Comparison of ENCODE assay signal across 1 cellular context in genomic region chr6:44250718-44251123, GRCh38.
TF ChIP-seq lines count a peak whose summit lies in the region.

No MANE protein-coding gene starts in this region.

TF ChIP-seq in H1, 55 proteins besides CTCF, POLR2A, EP300 and RAD21:
- TF ChIP-seq ATF2 (IDR thresholded peaks at IDR 0.05; ENCODE audit: low read length) (0 out of 2 replicates have a peak, but pooled peaks have one; percentile 43), ZNF274 (IDR thresholded peaks at IDR 0.05; ENCODE audit: borderline replicate concordance, extremely low read depth, low read length) (no peak)
TF ChIP-seq in H1: peak in this region for 1.
